In the genomic region with DNA sequence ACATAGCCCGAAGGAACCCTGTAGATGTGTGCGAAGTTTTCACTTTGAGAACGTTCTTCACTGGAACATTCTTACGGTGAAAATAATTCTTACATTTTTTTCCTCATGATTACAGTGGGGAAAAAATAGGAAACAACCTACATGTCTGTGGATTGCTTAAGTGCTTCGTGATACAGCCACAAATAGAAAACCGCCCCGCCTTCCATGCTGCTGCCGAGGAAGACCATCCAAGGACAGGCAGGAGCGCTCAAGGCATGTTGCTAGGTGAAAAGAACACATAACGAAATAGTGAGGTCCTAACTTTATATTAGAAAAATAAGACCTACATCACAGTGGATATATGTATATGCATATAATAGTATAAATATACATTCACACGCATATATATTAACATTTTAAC, we compare ENCODE assay signal across 8 cellular contexts.
"Had no signal": no experiment of that assay in that cellular context is flagged by ENCODE, and none has a peak within 500 bp of the region (broad histone marks: within the 10 kb centered on the region; RNA-seq: fewer than 3 reads in every experiment).

No MANE protein-coding gene starts in this region.

- H3K27ac ChIP-seq: GM23248, HL-60 had no signal

- H3K36me3 ChIP-seq: HAP-1 had no signal

- H3K4me1 ChIP-seq: HAP-1 had no signal

- ATAC-seq: HCT116 had no signal

- DNase-seq: GM23248, GOT3, H7, HFFc6, IMR-90 had no signal

- H3K9me3 ChIP-seq: HAP-1 had no signal

- H3K4me3 ChIP-seq: GM23248, HAP-1 had no signal
